Comparison of ENCODE assay signal across 8 cellular contexts in the genomic region with DNA sequence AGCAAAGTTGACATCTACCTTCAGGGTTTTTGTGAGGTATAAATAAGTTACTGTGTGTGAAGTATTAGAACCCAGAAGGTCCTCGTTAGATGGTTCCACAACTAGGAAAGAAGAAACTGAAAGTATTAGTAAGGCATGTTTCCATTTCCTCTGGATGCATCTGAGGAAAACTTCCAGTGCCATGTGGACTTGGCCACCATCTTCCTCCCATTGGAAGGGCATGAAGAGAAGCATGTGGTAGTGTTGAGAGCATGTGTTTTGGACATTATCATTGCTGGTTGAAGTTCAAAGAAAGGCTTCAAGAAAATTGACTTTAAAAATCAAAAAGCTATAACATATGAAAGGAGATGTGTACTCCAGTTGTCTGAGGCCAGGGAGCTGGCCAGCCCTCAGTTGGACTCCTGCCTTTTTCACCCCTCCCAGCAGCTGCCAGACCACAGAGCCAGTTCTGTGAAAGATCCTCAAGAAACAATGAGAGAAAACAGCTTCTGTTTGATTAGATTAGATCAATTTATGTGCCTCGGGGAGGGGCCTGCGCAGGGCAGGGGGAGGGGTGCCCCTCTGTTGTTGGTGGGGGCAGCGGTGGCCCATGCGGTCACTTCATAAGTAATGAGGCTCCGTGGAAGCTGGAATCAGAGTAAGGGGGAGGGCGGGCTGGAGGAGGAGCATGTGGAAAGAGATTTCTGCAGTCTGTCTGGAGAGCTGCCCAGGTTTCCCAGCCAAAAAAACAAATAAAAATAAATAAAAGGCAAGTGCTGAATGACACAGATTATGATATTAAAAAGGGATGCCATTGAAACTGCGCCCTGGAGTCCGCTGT.
DNase-seq lines count a peak whose midpoint lies in the region; ATAC-seq, FAIRE-seq and TF ChIP-seq lines count a peak whose summit lies in the region.

No MANE protein-coding gene starts in this region.

- DNase-seq in GM12892 (ENCODE audit: insufficient read length) (no peak), RWPE1 (ENCODE audit: low spot score) (no peak), NCI-H345 treated with DMSO at 0.1 percent for 48 hours (lab: John Stamatoyannopoulos, UW; ENCODE audit: unreplicated experiment) (no peak)

- no peaks in the 10 kb centered on the region for H3K9me3 ChIP-seq in muscle layer of colon (ENCODE audit: low read length)

- peak; percentile 9 for FAIRE-seq in GM12892 (lab: Jason Lieb, UNC)
- FAIRE-seq in endometrium (lab: Jason Lieb, UNC): peak; percentile 8

- TF ChIP-seq POLR2A in GM12892 (IDR thresholded peaks at IDR 0.05; ENCODE audit: low read depth, low read length): no peak

- no peak for ATAC-seq in HG03097 (IDR thresholded peaks at IDR 0.05; ENCODE audit: low FRiP score, unreplicated experiment)

- POLR2A ChIA-PET in RWPE1 (lab: Yijun Ruan, JAX; ENCODE audit: low non-redundant PET): no interaction called here

- H3K4me1 ChIP-seq in muscle layer of colon (ENCODE audit: insufficient read depth, low read length): peaks cover 20% of the 10 kb centered on the region
- H3K4me1 ChIP-seq in urinary bladder (ENCODE audit: insufficient read depth): peaks cover 1% of the 10 kb centered on the region

- WGBS in urinary bladder: 11% methylated on average over 9 of the region's 9 CpGs

- peak overlapping the region; percentile 17; the same call in 1 of the 2 replicates for H3K27ac ChIP-seq in 22Rv1
- peak overlapping the region; percentile 43 for H3K27ac ChIP-seq in RWPE1
- H3K27ac ChIP-seq in muscle layer of colon (ENCODE audit: low read depth, low read length): peak overlapping the region; percentile 61
- no peak overlapping the region for H3K27ac ChIP-seq in urinary bladder (ENCODE audit: low read depth)

- H3K4me3 ChIP-seq in muscle layer of colon (ENCODE audit: low read depth in 1 of 2, low read length in 2 of 2): peak overlapping the region in 1 of 2 donors; percentile 51
- peak overlapping the region; percentile 14 for H3K4me3 ChIP-seq in urinary bladder (ENCODE audit: low read depth, low read length)

- CTCF ChIA-PET in RWPE1 (lab: Yijun Ruan, JAX): interaction anchor here (0.7 kb wide), 1 partner anchor 11 kb away, joined by 3 read pairs; no protein-coding TSS in a partner anchor

- TF ChIP-seq CTCF in 22Rv1 (IDR thresholded peaks at IDR 0.05) (no peak), RWPE1 (conservative IDR thresholded peaks at IDR 0.05; ENCODE audit: low read depth) (no peak)

- H3K36me3 ChIP-seq in muscle layer of colon (ENCODE audit: insufficient read depth, low read length) (no peaks in the 10 kb centered on the region), urinary bladder (ENCODE audit: insufficient read depth) (no peaks in the 10 kb centered on the region)

- H3K27me3 ChIP-seq in muscle layer of colon (ENCODE audit: control insufficient read depth in 1 of 2, insufficient read depth in 2 of 2, low read length in 2 of 2): no peaks in the 10 kb centered on the region

- H3K9ac ChIP-seq in muscle layer of colon (ENCODE audit: low read length): no peak overlapping the region
